In genomic region chr7:154832557-154833138, GRCh38 we compare ENCODE assay signal across 11 cellular contexts.
DNase-seq lines count a peak whose midpoint lies in the region; ATAC-seq, FAIRE-seq and TF ChIP-seq lines count a peak whose summit lies in the region.
"Had no signal": no experiment of that assay in that cellular context is flagged by ENCODE, and none has a peak within 500 bp of the region (broad histone marks: within the 10 kb centered on the region; RNA-seq: fewer than 3 reads in every experiment).

No MANE protein-coding gene starts in this region.

- no peak overlapping the region for H3K56ac ChIP-seq in H1 (replicated peaks; ENCODE audit: insufficient read length, low read depth, low read length)

- no peak overlapping the region for H3K27ac ChIP-seq in H1 (ENCODE audit: low read depth, low read length)
- H3K27ac ChIP-seq in effector memory CD4-positive, alpha-beta T cell (ENCODE audit: insufficient read depth, low read length, poor library complexity, severe bottlenecking), result no peak overlapping the region
- no peak overlapping the region for H3K27ac ChIP-seq in naive thymus-derived CD4-positive, alpha-beta T cell (ENCODE audit: low read depth, low read length)

- peaks cover 0 to 4% of the 10 kb centered on the region in 2 experiments for H4K20me1 ChIP-seq in H1 (replicated peaks in 1 of 2; ENCODE audit: control insufficient read depth in 1 of 2, insufficient read depth in 2 of 2, low read length in 2 of 2)

- peaks cover 2% of the 10 kb centered on the region for H3K27me3 Mint-ChIP-seq in activated CD4-positive, alpha-beta T cell treated with anti-CD3 and anti-CD28 coated beads for 36 hours
- H3K27me3 Mint-ChIP-seq in activated CD4-positive, alpha-beta T cell treated with anti-CD3 and anti-CD28 coated beads, Interleukin-2, amount 10 ng/mL, durations not matched to agents 24 days and 14 days, result no peaks in the 10 kb centered on the region
- H3K27me3 Mint-ChIP-seq in naive thymus-derived CD4-positive, alpha-beta T cell, result peaks cover 0 to 47% (median 3%) of the 10 kb centered on the region in 5 donors

- no peak overlapping the region for H4K5ac ChIP-seq in H1 (ENCODE audit: insufficient read length, low read depth, low read length)

- no peak overlapping the region for H3K14ac ChIP-seq in H1 (ENCODE audit: insufficient read length)

- no peak overlapping the region for H2AK5ac ChIP-seq in H1 (ENCODE audit: low read depth, low read length)

- no peak overlapping the region for H3K4ac ChIP-seq in H1 (replicated peaks; ENCODE audit: insufficient read length, low read depth, low read length)

- H4K8ac ChIP-seq in H1 (ENCODE audit: extremely low read depth, insufficient read depth, low read length), result no peak overlapping the region

- no peak overlapping the region for H3K4me3 ChIP-seq in H1 (ENCODE audit: extremely low read depth in 1 of 4, insufficient read depth in 2 of 4, low read depth in 3 of 4, low read length in 4 of 4)
- H3K4me3 ChIP-seq in effector memory CD4-positive, alpha-beta T cell (ENCODE audit: insufficient read depth, low read depth, low read length, poor library complexity, severe bottlenecking), result no peak overlapping the region
- no peak overlapping the region for H3K4me3 ChIP-seq in naive thymus-derived CD4-positive, alpha-beta T cell (ENCODE audit: low read length)

- no peak overlapping the region; the same call in 1 of the 2 replicates for H2BK5ac ChIP-seq in H1 (ENCODE audit: low read depth, low read length)

- no peaks in the 10 kb centered on the region for H3K9me3 ChIP-seq in H1 (ENCODE audit: insufficient read depth in 2 of 2, low read depth in 1 of 2, low read length in 1 of 2)
- H3K9me3 ChIP-seq in effector memory CD4-positive, alpha-beta T cell (ENCODE audit: control insufficient read depth, low read length), result no peaks in the 10 kb centered on the region
- H3K9me3 ChIP-seq in naive thymus-derived CD4-positive, alpha-beta T cell (ENCODE audit: control insufficient read depth in 2 of 3, low read length in 3 of 3), result no peaks in the 10 kb centered on the region

- TF ChIP-seq EP300 in H1 (IDR thresholded peaks at IDR 0.05; ENCODE audit: borderline replicate concordance in 1 of 2, low read depth in 2 of 2, low read length in 2 of 2), result no peak

- POLR2A ChIA-PET in activated CD4-positive, alpha-beta T cell treated with anti-CD3 and anti-CD28 coated beads for 36 hours (lab: Charles Lee), result no interaction called here
- POLR2A ChIA-PET in H1 (lab: Charles Lee; ENCODE audit: partially characterized antibody), result no interaction called here
- POLR2A ChIA-PET in naive thymus-derived CD4-positive, alpha-beta T cell (lab: Charles Lee), result no interaction called here

- WGBS in H1 (ENCODE audit: extremely low coverage in 1 of 2, insufficient coverage in 1 of 2, insufficient read length in 1 of 2, insufficient replicate concordance in 2 of 2, low coverage in 1 of 2, low lambda C conversion rate in 2 of 2, missing lambda C conversion rate in 1 of 2), 2 experiments, result 81% methylated on average over 12 of the region's 12 CpGs; no CpG with 5 or more reads in 1 of the 2 experiments

- no peaks in the 10 kb centered on the region for H3K4me1 ChIP-seq in H1 (replicated peaks in 1 of 4; ENCODE audit: control insufficient read depth in 3 of 4, insufficient read depth in 4 of 4, low read length in 3 of 4)
- H3K4me1 ChIP-seq in effector memory CD4-positive, alpha-beta T cell (ENCODE audit: control insufficient read depth, insufficient read depth, low read length, poor library complexity, severe bottlenecking), result no peaks in the 10 kb centered on the region
- no peaks in the 10 kb centered on the region for H3K4me1 ChIP-seq in naive thymus-derived CD4-positive, alpha-beta T cell (ENCODE audit: control insufficient read depth in 2 of 2, insufficient read depth in 2 of 2, low read length in 2 of 2)

- FAIRE-seq in H1 (lab: Jason Lieb, UNC), result peak; percentile 48

- H3K23me2 ChIP-seq in H1 (ENCODE audit: low read depth, low read length), result peaks cover 4% of the 10 kb centered on the region; the same call in 1 of the 2 replicates

- no peak overlapping the region for H2BK20ac ChIP-seq in H1 (ENCODE audit: low read length)

- H4K91ac ChIP-seq in H1 (replicated peaks; ENCODE audit: insufficient read length, low read length), result no peak overlapping the region

- H3K27me3 ChIP-seq in H1 (replicated peaks in 1 of 4; ENCODE audit: control insufficient read depth in 3 of 4, extremely low read depth in 1 of 4, insufficient read depth in 3 of 4, low read length in 3 of 4), result no peaks in the 10 kb centered on the region
- H3K27me3 ChIP-seq in effector memory CD4-positive, alpha-beta T cell (replicated peaks; ENCODE audit: control insufficient read depth, insufficient read depth, low read length, poor library complexity, severe bottlenecking), result no peaks in the 10 kb centered on the region
- no peaks in the 10 kb centered on the region for H3K27me3 ChIP-seq in naive thymus-derived CD4-positive, alpha-beta T cell (ENCODE audit: control insufficient read depth in 2 of 2, insufficient read depth in 2 of 2, low read length in 2 of 2)

- peak; percentile 80 to 86 for TF ChIP-seq RAD21 in H1 (IDR thresholded peaks at IDR 0.05 in 1 of 2, conservative IDR thresholded peaks at IDR 0.05 in 1 of 2; ENCODE audit: low read depth in 2 of 2, low read length in 2 of 2)

- H2BK15ac ChIP-seq in H1 (ENCODE audit: low read length), result no peak overlapping the region

- H3K36me3 Mint-ChIP-seq in activated CD4-positive, alpha-beta T cell treated with anti-CD3 and anti-CD28 coated beads for 36 hours (ENCODE audit: low read depth), result no peaks in the 10 kb centered on the region
- no peaks in the 10 kb centered on the region for H3K36me3 Mint-ChIP-seq in activated CD4-positive, alpha-beta T cell treated with anti-CD3 and anti-CD28 coated beads, Interleukin-2, amount 10 ng/mL, durations not matched to agents 24 days and 14 days (ENCODE audit: low read depth)
- H3K36me3 Mint-ChIP-seq in naive thymus-derived CD4-positive, alpha-beta T cell, result no peaks in the 10 kb centered on the region

- H2AFZ ChIP-seq in H1 (ENCODE audit: low read length), result no peak overlapping the region

- no peaks in the 10 kb centered on the region for H3K79me2 ChIP-seq in H1 (ENCODE audit: control insufficient read depth in 1 of 2, insufficient read depth in 2 of 2, low read length in 2 of 2)

- no peak overlapping the region for H3K18ac ChIP-seq in H1 (ENCODE audit: extremely low read depth, low read length)

- H3K9me3 Mint-ChIP-seq in activated CD4-positive, alpha-beta T cell treated with anti-CD3 and anti-CD28 coated beads for 36 hours (ENCODE audit: low read depth), result no peaks in the 10 kb centered on the region
- no peaks in the 10 kb centered on the region for H3K9me3 Mint-ChIP-seq in activated CD4-positive, alpha-beta T cell treated with anti-CD3 and anti-CD28 coated beads, Interleukin-2, amount 10 ng/mL, durations not matched to agents 24 days and 14 days
- peaks cover 0 to 2% (median 0%) of the 10 kb centered on the region in 11 donors for H3K9me3 Mint-ChIP-seq in naive thymus-derived CD4-positive, alpha-beta T cell

- CTCF ChIA-PET in activated CD4-positive, alpha-beta T cell treated with anti-CD3 and anti-CD28 coated beads for 36 hours (lab: Charles Lee), result no interaction called here
- CTCF ChIA-PET in H1 (lab: Charles Lee; ENCODE audit: partially characterized antibody), result interaction anchor here (1.1 to 4.5 kb wide), 6 partner anchors 14 to 120 kb away, joined by 3 to 20 read pairs (median 4); no protein-coding TSS in a partner anchor
- CTCF ChIA-PET in naive thymus-derived CD4-positive, alpha-beta T cell (lab: Charles Lee), result no interaction called here

- no peak for ATAC-seq in activated CD4-positive, alpha-beta T cell treated with anti-CD3 and anti-CD28 coated beads for 36 hours
- no peak for ATAC-seq in GM21529 (IDR thresholded peaks at IDR 0.05; ENCODE audit: unreplicated experiment)
- no peak for ATAC-seq in naive thymus-derived CD4-positive, alpha-beta T cell

- H3K79me1 ChIP-seq in H1 (ENCODE audit: low read depth, low read length), result no peaks in the 10 kb centered on the region

- no peak overlapping the region for H3K23ac ChIP-seq in H1 (ENCODE audit: insufficient read length)

- H3K4me3 Mint-ChIP-seq in activated CD4-positive, alpha-beta T cell treated with anti-CD3 and anti-CD28 coated beads for 36 hours, result no peak overlapping the region
- H3K4me3 Mint-ChIP-seq in activated CD4-positive, alpha-beta T cell treated with anti-CD3 and anti-CD28 coated beads, Interleukin-2, amount 10 ng/mL, durations not matched to agents 24 days and 14 days, result no peak overlapping the region
- no peak overlapping the region for H3K4me3 Mint-ChIP-seq in naive thymus-derived CD4-positive, alpha-beta T cell
- H3K4me3 Mint-ChIP-seq: B cell had no signal

- no peak overlapping the region for H3K4me2 ChIP-seq in H1 (ENCODE audit: insufficient read depth in 1 of 2, low read depth in 2 of 2, low read length in 2 of 2)

- H3K27ac Mint-ChIP-seq in activated CD4-positive, alpha-beta T cell treated with anti-CD3 and anti-CD28 coated beads for 36 hours, result no peak overlapping the region
- H3K27ac Mint-ChIP-seq in activated CD4-positive, alpha-beta T cell treated with anti-CD3 and anti-CD28 coated beads, Interleukin-2, amount 10 ng/mL, durations not matched to agents 24 days and 14 days, result no peak overlapping the region
- H3K27ac Mint-ChIP-seq in naive thymus-derived CD4-positive, alpha-beta T cell, result no peak overlapping the region
- H3K27ac Mint-ChIP-seq: B cell had no signal

- H2BK12ac ChIP-seq in H1 (ENCODE audit: low read depth, low read length), result no peak overlapping the region

- peak; percentile 11 for DNase-seq in activated CD4-positive, alpha-beta T cell treated with anti-CD3 and anti-CD28 coated beads for 36 hours
- DNase-seq in activated CD4-positive, alpha-beta T cell treated with anti-CD3 and anti-CD28 coated beads, Interleukin-2, amount 10 ng/mL, durations not matched to agents 24 days and 14 days, result no peak
- DNase-seq in NCI-H1092 treated with DMSO at 0.1 percent for 48 hours (lab: John Stamatoyannopoulos, UW) (peak; percentile 79), H1 (ENCODE audit: low read depth in 1 of 2, low spot score in 2 of 2) (peak in 1 of 2 experiments; percentile 54), superior temporal gyrus (ENCODE audit: extremely low spot score) (peak; percentile 78)
- no peak for DNase-seq in effector memory CD4-positive, alpha-beta T cell
- DNase-seq in naive thymus-derived CD4-positive, alpha-beta T cell, result no peak
- DNase-seq: activated T-cell treated with anti-CD3 and anti-CD28 coated beads, Interleukin-2, amount 50 U/mL, for 1 hour; NCI-H510A treated with DMSO at 0.1 percent for 48 hours had no signal

- H2BK120ac ChIP-seq in H1 (replicated peaks; ENCODE audit: low read depth, low read length), result no peak overlapping the region

- no peaks in the 10 kb centered on the region for H3K4me1 Mint-ChIP-seq in activated CD4-positive, alpha-beta T cell treated with anti-CD3 and anti-CD28 coated beads for 36 hours
- no peaks in the 10 kb centered on the region for H3K4me1 Mint-ChIP-seq in activated CD4-positive, alpha-beta T cell treated with anti-CD3 and anti-CD28 coated beads, Interleukin-2, amount 10 ng/mL, durations not matched to agents 24 days and 14 days
- H3K4me1 Mint-ChIP-seq in naive thymus-derived CD4-positive, alpha-beta T cell, result no peaks in the 10 kb centered on the region
- H3K4me1 Mint-ChIP-seq: B cell had no signal

- H3K9ac ChIP-seq in H1 (replicated peaks in 1 of 4; ENCODE audit: extremely low read depth in 1 of 4, low read depth in 3 of 4, low read length in 3 of 4), result no peak overlapping the region

- H3K36me3 ChIP-seq in H1 (ENCODE audit: control insufficient read depth in 2 of 4, insufficient read depth in 4 of 4, low read length in 3 of 4), result no peaks in the 10 kb centered on the region
- no peaks in the 10 kb centered on the region for H3K36me3 ChIP-seq in effector memory CD4-positive, alpha-beta T cell (ENCODE audit: control insufficient read depth, insufficient read depth, low read length)
- no peaks in the 10 kb centered on the region for H3K36me3 ChIP-seq in naive thymus-derived CD4-positive, alpha-beta T cell (ENCODE audit: control insufficient read depth in 2 of 3, insufficient read depth in 3 of 3, low read length in 3 of 3)

- no peak for TF ChIP-seq POLR2A in H1 (IDR thresholded peaks at IDR 0.05; ENCODE audit: control extremely low read depth in 1 of 2, low read depth in 2 of 2, low read length in 2 of 2)

- intact Hi-C loops in activated CD4-positive, alpha-beta T cell treated with anti-CD3 and anti-CD28 coated beads for 36 hours (cut with DNase I, micrococcal nuclease), result no loop called here
- intact Hi-C loops in activated CD4-positive, alpha-beta T cell treated with anti-CD3 and anti-CD28 coated beads, Interleukin-2, amount 10 ng/mL, durations not matched to agents 24 days and 14 days (cut with micrococcal nuclease), result no loop called here
- intact Hi-C loops in naive thymus-derived CD4-positive, alpha-beta T cell (cut with micrococcal nuclease), result no loop called here

- TF ChIP-seq CTCF in H1 (IDR thresholded peaks at IDR 0.05; ENCODE audit: control extremely low read depth in 1 of 3, insufficient read depth in 1 of 3, low read depth in 1 of 3, low read length in 3 of 3), result peak; percentile 57 to 68 (median 61)

Comparison
In these comparisons a context has a peak if more than half of its experiments do, and no peak if none do; other contexts are left out.
1. DNase-seq: peak in activated CD4-positive, alpha-beta T cell treated with anti-CD3 and anti-CD28 coated beads for 36 hours (single experiment), NCI-H1092 treated with DMSO at 0.1 percent for 48 hours (single experiment) and superior temporal gyrus (single experiment); none in activated CD4-positive, alpha-beta T cell treated with anti-CD3 and anti-CD28 coated beads, Interleukin-2, amount 10 ng/mL, durations not matched to agents 24 days and 14 days (single experiment), effector memory CD4-positive, alpha-beta T cell (0 of 3) and naive thymus-derived CD4-positive, alpha-beta T cell (0 of 9).